Comparison of ENCODE assay signal across 9 cellular contexts in the genomic region with DNA sequence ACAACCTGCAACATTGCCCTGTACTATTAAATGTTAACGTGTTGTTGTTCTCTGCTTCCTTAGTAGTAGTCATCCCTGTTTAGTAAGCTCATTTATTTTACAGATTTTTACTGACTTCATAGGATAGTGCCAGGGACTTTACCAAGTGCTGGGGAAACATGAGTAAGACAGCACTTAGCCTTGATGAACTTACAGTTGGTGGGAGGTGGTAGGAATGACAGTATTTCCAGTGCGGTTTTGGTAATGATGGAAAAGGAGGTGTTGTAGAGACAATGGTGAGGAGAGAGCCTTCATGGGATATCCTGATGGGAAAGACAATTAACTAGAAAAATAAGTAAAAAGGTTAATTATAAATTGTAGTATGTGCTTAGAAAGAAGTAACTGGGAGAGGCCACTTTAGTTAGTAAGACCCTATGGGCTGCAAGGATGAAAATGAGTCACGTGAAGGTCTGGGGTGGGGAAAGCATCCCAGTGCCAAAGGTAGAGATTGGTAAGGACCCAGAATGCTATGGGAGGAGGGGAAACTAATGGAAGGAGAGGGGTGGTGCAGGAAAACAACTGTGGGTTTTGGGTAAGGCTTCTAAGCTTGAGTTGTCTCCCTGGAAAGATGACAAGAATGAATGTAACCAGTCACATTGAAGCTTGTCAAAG. TPM values are rescaled to one million over a fixed set of nuclear protein-coding genes. Genes with fewer than 3 reads are reported as not detected.
DNase-seq lines count a peak whose midpoint lies in the region; ATAC-seq and TF ChIP-seq lines count a peak whose summit lies in the region.
"Had no signal": no experiment of that assay in that cellular context is flagged by ENCODE, and none has a peak within 500 bp of the region (broad histone marks: within the 10 kb centered on the region; RNA-seq: fewer than 3 reads in every experiment).

No MANE protein-coding gene starts in this region.

- H3K4me3 ChIP-seq in esophagus (ENCODE audit: low read depth in 1 of 2, low read length in 2 of 2) = peak overlapping the region; percentile 18 to 91

- DNase-seq in M059J (ENCODE audit: low read depth) = peak; percentile 59
- peak; percentile 58 for DNase-seq in renal cortical epithelial cell (ENCODE audit: low read depth)
- DNase-seq: small intestine had no signal

- H3K9ac ChIP-seq in ES-I3 (ENCODE audit: low read depth, low read length) = peak overlapping the region; percentile 82

- H3K9me3 ChIP-seq in ES-I3 (ENCODE audit: control insufficient read depth, insufficient read depth, low read length) (no peaks in the 10 kb centered on the region), esophagus (ENCODE audit: control insufficient read depth in 2 of 2, insufficient read depth in 1 of 2, low read depth in 1 of 2, low read length in 1 of 2) (no peaks in the 10 kb centered on the region)

- no peaks in the 10 kb centered on the region for H3K27me3 ChIP-seq in esophagus (ENCODE audit: control insufficient read depth in 1 of 2, insufficient read depth in 2 of 2, low read length in 2 of 2)

- no peaks in the 10 kb centered on the region for H3K36me3 ChIP-seq in ES-I3 (ENCODE audit: insufficient read depth, low read length)
- no peaks in the 10 kb centered on the region for H3K36me3 ChIP-seq in esophagus (ENCODE audit: control insufficient read depth in 2 of 2, insufficient read depth in 2 of 2, low read length in 1 of 2)

- TF ChIP-seq POLR2A in GM18505 (IDR thresholded peaks at IDR 0.05; ENCODE audit: borderline replicate concordance, extremely low read depth, insufficient read depth, insufficient read length) = no peak

- H3K4me1 ChIP-seq in ES-I3 (ENCODE audit: insufficient read depth, low read length) = no peaks in the 10 kb centered on the region
- H3K4me1 ChIP-seq in esophagus (ENCODE audit: control insufficient read depth in 2 of 2, insufficient read depth in 2 of 2, low read length in 1 of 2) = no peaks in the 10 kb centered on the region

- ATAC-seq in GM19467 (IDR thresholded peaks at IDR 0.05; ENCODE audit: unreplicated experiment) = no peak
- no peak for ATAC-seq in HG03139 (IDR thresholded peaks at IDR 0.05; ENCODE audit: unreplicated experiment)
- no peak for ATAC-seq in GM18505 (IDR thresholded peaks at IDR 0.05; ENCODE audit: unreplicated experiment)
- ATAC-seq in HG02970 (IDR thresholded peaks at IDR 0.05; ENCODE audit: low FRiP score, unreplicated experiment) = no peak

- 9 to 17% methylated on average over 3 of the region's 3 CpGs for WGBS in esophagus, 2 donors

- H3K27ac ChIP-seq in esophagus (ENCODE audit: low read depth in 2 of 2, low read length in 1 of 2) = peak overlapping the region in 1 of 2 donors; percentile 13

RNA-seq across cellular contexts. Expression of a gene that starts 1.7 kb away (rescaled TPM):
- 14.5 and 19.6 TPM in 2 replicates for total RNA-seq in M059J (2014; rRNA removed; shearing (Covaris generic))
- polyA plus RNA-seq in esophagus = 1 to 10 TPM; 4.7 to 5.6 TPM
- 25.4 and 40.9 TPM in 2 replicates for total RNA-seq in renal cortical epithelial cell
